In the genomic region with DNA sequence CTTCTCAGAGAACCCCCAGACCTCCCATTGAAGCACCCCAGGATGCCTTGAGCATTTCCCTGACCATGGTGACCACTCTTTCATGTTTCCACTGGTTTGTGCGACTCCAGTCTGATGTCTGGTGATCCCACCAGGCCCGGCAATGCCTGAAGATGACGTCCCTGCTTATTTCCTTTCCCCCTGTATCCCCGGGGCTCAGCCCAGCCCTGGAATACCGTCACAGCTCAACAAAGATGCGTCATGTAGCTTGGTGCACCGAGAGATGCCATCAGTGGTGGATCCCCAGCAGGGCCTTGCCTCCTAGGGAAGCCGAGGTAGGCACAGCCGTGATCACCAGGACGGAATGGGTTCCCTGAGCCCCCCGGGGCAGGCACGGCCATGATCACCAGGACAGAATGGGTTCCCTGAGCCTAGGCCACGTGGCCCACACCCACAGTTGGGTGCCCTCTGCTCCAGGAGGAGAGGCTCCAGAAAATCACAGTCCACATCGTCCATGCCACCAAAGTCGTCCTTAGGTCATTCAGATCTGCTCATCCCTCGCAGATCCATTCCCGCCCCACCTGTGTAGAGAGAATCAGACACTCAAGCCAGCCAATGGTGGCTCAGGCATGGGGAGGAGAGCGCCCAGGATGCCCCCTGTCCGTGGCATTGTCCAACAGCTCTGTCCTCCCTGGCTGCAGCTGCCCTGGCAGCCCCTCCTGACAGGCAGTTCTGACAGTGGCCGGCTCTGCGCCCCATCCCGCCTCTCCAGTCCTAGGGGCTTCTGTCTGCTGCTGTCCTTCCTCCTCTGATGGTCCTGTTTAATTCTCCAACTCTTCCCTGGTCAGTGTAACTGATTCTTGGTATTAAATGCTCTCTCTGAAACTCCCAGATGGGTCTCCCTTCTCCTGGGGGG, we compare ENCODE assay signal across 24 cellular contexts.
"Had no signal": no experiment of that assay in that cellular context is flagged by ENCODE, and none has a peak within 500 bp of the region (broad histone marks: within the 10 kb centered on the region; RNA-seq: fewer than 3 reads in every experiment).

No MANE protein-coding gene starts in this region.

- H3K4me3 ChIP-seq: left ventricle myocardium inferior, lung, mucosa of descending colon, psoas muscle, skin epidermis, stomach, testis, thyroid gland, transverse colon, upper lobe of left lung, vagina had no signal

- DNase-seq: hippocampal formation; left ventricle myocardium inferior; midbrain; naive thymus-derived CD4-positive, alpha-beta T cell; nucleus accumbens; stimulated activated CD4-positive, alpha-beta T cell treated with anti-CD3 and anti-CD28 coated beads, Interleukin-12 subunit alpha, Interleukin-12 subunit beta, amount 100 ng/mL, for 4 hours; stimulated activated CD4-positive, alpha-beta T cell treated with anti-CD3 and anti-CD28 coated beads, Interleukin-15, amount 100 ng/mL, for 24 hours; stimulated activated CD4-positive, alpha-beta T cell treated with anti-CD3 and anti-CD28 coated beads, Interleukin-2, amount 100 ng/mL, for 24 hours; stimulated activated CD4-positive, alpha-beta T cell treated with anti-CD3 and anti-CD28 coated beads, Interleukin-4, amount 100 ng/mL, for 1 hour; stimulated activated naive B cell treated with anti-CD40 and anti-IgM and Interleukin-4, amounts not matched to agents 10 μg/mL and 1 μg/mL and 100 μg/mL, for 72 hours; stimulated activated naive CD8-positive, alpha-beta T cell treated with anti-CD3 and anti-CD28 coated beads, Interleukin-15, Interleukin-2, amounts not matched to agents 100 U/mL and 50 U/mL, for 24 hours; stomach; testis; thyroid gland; transverse colon; upper lobe of left lung had no signal

- H3K9me3 Mint-ChIP-seq: natural killer cell treated with Interleukin-12 subunit alpha and Interleukin-12 subunit beta and Interleukin-15 and Interleukin-18, amount 100 ng/mL, for 72 hours had no signal

- H3K9me3 ChIP-seq: mucosa of descending colon, psoas muscle, testis, thyroid gland, transverse colon, upper lobe of left lung, vagina had no signal

- H3K36me3 ChIP-seq: left ventricle myocardium inferior, stomach, thyroid gland, transverse colon, upper lobe of left lung, vagina had no signal

- H3K27ac ChIP-seq: left ventricle myocardium inferior, parathyroid adenoma, psoas muscle, skin epidermis, stomach, testis, thyroid gland, transverse colon, upper lobe of left lung, vagina had no signal

- H3K27me3 ChIP-seq: testis, thyroid gland, upper lobe of left lung had no signal

- H3K4me1 ChIP-seq: left ventricle myocardium inferior, parathyroid adenoma, psoas muscle, stomach, testis, transverse colon, upper lobe of left lung, vagina had no signal

- H3K4me3 Mint-ChIP-seq: naive thymus-derived CD4-positive, alpha-beta T cell; natural killer cell treated with Interleukin-12 subunit alpha and Interleukin-12 subunit beta and Interleukin-15 and Interleukin-18, amount 100 ng/mL, for 72 hours; stimulated activated naive B cell treated with anti-CD40 and anti-IgM and Interleukin-4, amounts not matched to agents 10 μg/mL and 1 μg/mL and 100 μg/mL, for 72 hours had no signal

- ATAC-seq: mucosa of descending colon; naive thymus-derived CD4-positive, alpha-beta T cell; psoas muscle; sciatic nerve; stimulated activated naive B cell treated with anti-CD40 and anti-IgM and Interleukin-4, amounts not matched to agents 10 μg/mL and 1 μg/mL and 100 μg/mL, for 72 hours; stimulated activated naive CD8-positive, alpha-beta T cell treated with anti-CD3 and anti-CD28 coated beads, Interleukin-15, Interleukin-2, amounts not matched to agents 100 U/mL and 50 U/mL, for 24 hours had no signal

- H3K27ac Mint-ChIP-seq: natural killer cell treated with Interleukin-12 subunit alpha and Interleukin-12 subunit beta and Interleukin-15 and Interleukin-18, amount 100 ng/mL, for 72 hours; stimulated activated naive B cell treated with anti-CD40 and anti-IgM and Interleukin-4, amounts not matched to agents 10 μg/mL and 1 μg/mL and 100 μg/mL, for 72 hours had no signal
